ENCODE assay signal across 8 cellular contexts in the genomic region with DNA sequence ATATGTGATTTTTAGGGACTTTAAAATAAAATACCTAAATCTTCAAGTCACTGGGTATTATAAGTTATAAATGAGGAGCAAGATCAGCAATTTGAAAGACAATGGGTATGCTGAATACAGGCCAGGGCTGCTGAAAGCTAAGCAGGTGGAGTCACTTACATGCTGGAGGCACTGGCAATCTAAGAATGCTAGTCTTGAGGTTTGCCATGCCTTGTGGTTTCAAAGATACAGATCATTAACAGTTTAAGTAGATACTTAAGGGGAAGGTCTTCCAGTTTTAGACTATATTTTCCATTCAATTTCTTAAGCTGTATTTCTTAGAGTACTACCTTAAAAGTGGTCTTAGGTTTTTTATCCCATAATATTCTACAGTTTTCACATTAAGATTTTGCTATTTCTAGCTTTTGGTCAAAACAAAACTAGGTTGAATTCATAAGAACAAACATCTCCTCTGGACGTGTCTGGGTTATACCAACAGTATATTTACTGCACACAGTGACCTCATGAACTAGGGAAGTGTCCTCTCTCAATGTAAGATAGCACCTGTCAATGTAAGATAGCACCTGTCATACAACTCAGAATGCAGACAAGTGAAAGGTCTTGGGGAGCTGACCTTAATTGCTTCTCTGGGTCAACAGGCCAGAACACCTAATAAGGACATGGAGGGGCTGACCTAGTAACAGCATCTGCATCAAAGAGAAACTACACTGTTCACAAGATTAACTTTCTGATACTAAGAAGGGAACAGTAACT. TPM values are rescaled to one million over a fixed set of nuclear protein-coding genes. Genes with fewer than 3 reads are reported as not detected.
DNase-seq lines count a peak whose midpoint lies in the region; ATAC-seq and TF ChIP-seq lines count a peak whose summit lies in the region.

No MANE protein-coding gene starts in this region.

- peaks cover 20 to 24% of the 10 kb centered on the region in 2 donors for H3K4me1 ChIP-seq in thyroid gland

- TF ChIP-seq POLR2A in thyroid gland (IDR thresholded peaks at IDR 0.05): no peak

- in situ Hi-C loops in ACHN (cut with HindIII; ENCODE audit: low pct_ligation_motif_present, low pct_unique_long_range_greater_than_20kb, low sequenced_read_pairs): no loop called here

- H3K36me3 ChIP-seq in thyroid gland: peaks cover 9 to 25% of the 10 kb centered on the region in 2 donors

- no peaks in the 10 kb centered on the region for H3K9me3 ChIP-seq in thyroid gland

- H3K27ac ChIP-seq in thyroid gland: peak overlapping the region in 2 of 3 donors; percentile 19 to 96

- ATAC-seq in GM18907 (IDR thresholded peaks at IDR 0.05; ENCODE audit: unreplicated experiment) (peak; percentile 85), HG03060 (IDR thresholded peaks at IDR 0.05; ENCODE audit: low read depth, unreplicated experiment) (peak; percentile 82)

- no peak for TF ChIP-seq CTCF in fibroblast of the aortic adventitia (IDR thresholded peaks at IDR 0.05; ENCODE audit: insufficient read depth, low read length)
- TF ChIP-seq CTCF in thyroid gland (IDR thresholded peaks at IDR 0.05): no peak

- H3K4me3 ChIP-seq in fibroblast of the aortic adventitia (ENCODE audit: low read depth, low read length) (peak overlapping the region; percentile 92), thyroid gland (replicated peaks in 1 of 3) (peak overlapping the region in 1 of 3 donors; percentile 90)

- no peaks in the 10 kb centered on the region for H3K27me3 ChIP-seq in thyroid gland

- intact Hi-C loops in thyroid gland (cut with DNase I): no loop called here

- WGBS in thyroid gland, 2 donors: 13 to 20% methylated on average over 1 of the region's 1 CpG

- peak; percentile 81 for DNase-seq in ACHN
- peak; percentile 18 for DNase-seq in RPMI7951 (ENCODE audit: low read depth)
- DNase-seq in fibroblast of the aortic adventitia (ENCODE audit: low read depth): no peak
- peak; percentile 24 to 26 for DNase-seq in thyroid gland
- no peak for DNase-seq in NCI-H2171 (lab: John Stamatoyannopoulos, UW)
- DNase-seq in activated effector memory CD4-positive, alpha-beta T cell treated with Interleukin-2 at 50 U/mL for 16 hours: no peak

RNA-seq across cellular contexts. Expression of a gene that starts 2.0 kb away (rescaled TPM):
- 165 and 176 TPM in 2 replicates for total RNA-seq in RPMI7951 (2014; rRNA removed; shearing (Covaris generic))
- 21.7 and 135 TPM in 2 replicates for total RNA-seq in fibroblast of the aortic adventitia (ENCODE audit: low replicate concordance)
- total RNA-seq in thyroid gland: 10 to 100 TPM; 72.3 to 99.5 (median 88.8) TPM

Comparison
In these comparisons a context has a peak if more than half of its experiments do, and no peak if none do; other contexts are left out.
1. DNase-seq: peak in ACHN (single experiment), RPMI7951 (single experiment) and thyroid gland (2 of 2); none in fibroblast of the aortic adventitia (single experiment), NCI-H2171 (single experiment) and activated effector memory CD4-positive, alpha-beta T cell treated with Interleukin-2 at 50 U/mL for 16 hours (single experiment).